20 cellular contexts compared by ENCODE assay signal in genomic region chr1:222561656-222562055, GRCh38. TPM values are rescaled to one million over a fixed set of nuclear protein-coding genes. Genes with fewer than 3 reads are reported as not detected.
"Had no signal": no experiment of that assay in that cellular context is flagged by ENCODE, and none has a peak within 500 bp of the region (broad histone marks: within the 10 kb centered on the region; RNA-seq: fewer than 3 reads in every experiment).

No MANE protein-coding gene starts in this region.

- H3K4me1 ChIP-seq: esophagus muscularis mucosa, left lung, stomach, testis, upper lobe of right lung had no signal

- H3K4me1 Mint-ChIP-seq: activated naive CD4-positive, alpha-beta T cell treated with anti-CD3 and anti-CD28 coated beads, Interleukin-2, amount 10 ng/mL, durations not matched to agents 7 days and 5 days had no signal

- ATAC-seq: activated CD8-positive, alpha-beta memory T cell treated with anti-CD3 and anti-CD28 coated beads, Interleukin-2, amount 10 ng/mL, durations not matched to agents 7 days and 5 days; left lung; mucosa of descending colon; naive thymus-derived CD4-positive, alpha-beta T cell; upper lobe of right lung had no signal

- DNase-seq: activated CD4-positive, alpha-beta T cell treated with anti-CD3 and anti-CD28 coated beads for 1 hour; activated CD4-positive, alpha-beta T cell treated with anti-CD3 and anti-CD28 coated beads, Interleukin-2, amount 50 U/mL, for 4 hours; activated CD8-positive, alpha-beta memory T cell treated with anti-CD3 and anti-CD28 coated beads, Interleukin-2, amount 10 ng/mL, durations not matched to agents 7 days and 5 days; activated naive CD4-positive, alpha-beta T cell treated with anti-CD3 and anti-CD28 coated beads, Interleukin-2, amount 10 ng/mL, durations not matched to agents 7 days and 5 days; activated T-cell treated with anti-CD3 and anti-CD28 coated beads, Interleukin-2, amount 50 U/mL, for 1 hour; hippocampal formation; left lung; mammary epithelial cell; mucosa of descending colon; naive thymus-derived CD4-positive, alpha-beta T cell; stimulated activated CD4-positive, alpha-beta T cell treated with anti-CD3 and anti-CD28 coated beads, Interleukin-1b, Interleukin-23, amount 100 ng/mL, for 48 hours; stomach; T1000; testis; upper lobe of right lung had no signal

- H3K4me3 Mint-ChIP-seq: activated CD8-positive, alpha-beta memory T cell treated with anti-CD3 and anti-CD28 coated beads, Interleukin-2, amount 10 ng/mL, durations not matched to agents 7 days and 5 days; activated naive CD4-positive, alpha-beta T cell treated with anti-CD3 and anti-CD28 coated beads, Interleukin-2, amount 10 ng/mL, durations not matched to agents 7 days and 5 days; naive thymus-derived CD4-positive, alpha-beta T cell had no signal

- H3K27me3 Mint-ChIP-seq: activated CD8-positive, alpha-beta memory T cell treated with anti-CD3 and anti-CD28 coated beads, Interleukin-2, amount 10 ng/mL, durations not matched to agents 7 days and 5 days; activated naive CD4-positive, alpha-beta T cell treated with anti-CD3 and anti-CD28 coated beads, Interleukin-2, amount 10 ng/mL, durations not matched to agents 7 days and 5 days; naive thymus-derived CD4-positive, alpha-beta T cell had no signal

- H3K27ac Mint-ChIP-seq: activated CD8-positive, alpha-beta memory T cell treated with anti-CD3 and anti-CD28 coated beads, Interleukin-2, amount 10 ng/mL, durations not matched to agents 7 days and 5 days; activated naive CD4-positive, alpha-beta T cell treated with anti-CD3 and anti-CD28 coated beads, Interleukin-2, amount 10 ng/mL, durations not matched to agents 7 days and 5 days; activated T-helper 2 cell treated with anti-CD3 and anti-CD28 coated beads, Interferon-gamma antibody, Interleukin-2, Interleukin-4, amounts not matched to agents 10 μg/mL and 5 μg/mL and 100 μg/mL, durations not matched to agents 14 hours and 24 hours and 36 hours had no signal

- H3K27ac ChIP-seq: esophagus muscularis mucosa, left lung, neutrophil, stomach, testis, upper lobe of right lung had no signal

- H3K9me3 ChIP-seq: esophagus muscularis mucosa, left lung, mucosa of descending colon, neutrophil, stomach, testis, upper lobe of right lung had no signal

- H3K4me3 ChIP-seq: esophagus muscularis mucosa, left lung, mucosa of descending colon, stomach, testis, upper lobe of right lung had no signal

- H3K9me3 Mint-ChIP-seq: activated naive CD4-positive, alpha-beta T cell treated with anti-CD3 and anti-CD28 coated beads, Interleukin-2, amount 10 ng/mL, durations not matched to agents 7 days and 5 days; activated T-helper 2 cell treated with anti-CD3 and anti-CD28 coated beads, Interferon-gamma antibody, Interleukin-2, Interleukin-4, amounts not matched to agents 10 μg/mL and 5 μg/mL and 100 μg/mL, durations not matched to agents 14 hours and 24 hours and 36 hours; naive thymus-derived CD4-positive, alpha-beta T cell had no signal

- H3K27me3 ChIP-seq: esophagus muscularis mucosa, left lung, neutrophil, stomach, testis, upper lobe of right lung had no signal

RNA-seq across cellular contexts. Expression of gene HHIPL2, which starts 13.8 kb away (rescaled TPM):
- total RNA-seq: cardiac septum, glomerular endothelial cell, mammary epithelial cell, stomach, upper lobe of right lung had no signal
- polyA plus RNA-seq: naive thymus-derived CD4-positive, alpha-beta T cell had no signal
